Comparison of ENCODE assay signal across 8 cellular contexts in the genomic region with DNA sequence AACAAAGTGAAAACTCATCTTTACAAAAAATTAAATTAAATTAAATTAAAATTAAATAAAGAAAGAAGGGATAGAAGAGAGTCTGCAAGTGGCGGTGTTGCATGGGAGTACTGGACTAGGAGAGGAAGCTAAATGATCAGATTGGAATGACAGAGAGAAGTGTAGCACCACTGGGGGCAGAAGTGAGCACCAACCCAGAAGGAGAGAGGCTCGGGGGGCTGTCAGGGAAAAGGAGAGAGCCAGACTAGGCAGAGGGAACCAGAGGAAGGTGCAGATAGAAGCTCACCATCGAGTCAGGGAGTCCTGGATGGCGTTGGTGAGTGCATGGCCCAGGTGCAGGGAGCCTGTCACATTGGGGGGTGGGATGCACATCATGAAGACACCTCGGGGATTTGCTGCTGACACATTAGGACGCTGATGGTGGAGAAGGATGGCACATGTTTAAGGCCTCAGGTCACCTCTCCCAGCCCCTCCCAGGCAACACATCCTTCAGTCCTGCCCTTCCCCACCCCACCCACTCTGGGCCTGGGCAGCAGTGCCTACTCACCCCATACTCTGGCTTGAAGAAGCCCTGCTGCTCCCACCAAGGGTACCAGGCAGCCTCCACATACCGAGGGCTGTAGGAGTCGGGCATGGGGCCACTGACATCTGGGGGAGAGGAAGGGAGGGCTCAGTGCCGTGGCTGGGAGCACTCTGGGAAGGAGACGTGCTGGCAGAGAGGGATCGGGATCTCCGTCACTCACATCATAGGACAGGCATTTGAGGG. TPM values are rescaled to one million over a fixed set of nuclear protein-coding genes. Genes with fewer than 3 reads are reported as not detected.
DNase-seq lines count a peak whose midpoint lies in the region; ATAC-seq and TF ChIP-seq lines count a peak whose summit lies in the region.

No MANE protein-coding gene starts in this region.

- no peak overlapping the region for H2BK15ac ChIP-seq in mesendoderm (replicated peaks; ENCODE audit: low read depth)

- peak; percentile 71 for TF ChIP-seq CTCF in HEK293 (tag by site-specific recombination; IDR thresholded peaks at IDR 0.05)

- DNase-seq in NCI-H2081 (lab: John Stamatoyannopoulos, UW) (peak; percentile 4 to 14), NCI-H2081 treated with DMSO at 0.1 percent for 48 hours (lab: John Stamatoyannopoulos, UW) (no peak), cerebellar cortex (ENCODE audit: low spot score) (peak; percentile 69), mesendoderm (peak; percentile 82)

- no peak overlapping the region for H2AK5ac ChIP-seq in mesendoderm (ENCODE audit: low read length)

- peaks cover 22% of the 10 kb centered on the region for H3K79me2 ChIP-seq in mesendoderm (ENCODE audit: control insufficient read depth, insufficient read depth, low read length)

- H2BK5ac ChIP-seq in mesendoderm (ENCODE audit: low read length), result no peak overlapping the region

- H3K27ac ChIP-seq in HEK293 (ENCODE audit: extremely low read depth, low read depth, low read length) (no peak overlapping the region), mesendoderm (ENCODE audit: low read depth, low read length) (no peak overlapping the region)

- H3K9ac ChIP-seq in mesendoderm (ENCODE audit: low read length), result peak overlapping the region; percentile 1

- H3K79me1 ChIP-seq in mesendoderm (ENCODE audit: low read length), result peaks cover 12% of the 10 kb centered on the region

- H3K4me3 ChIP-seq in HEK293 (ENCODE audit: low read depth, low read length), result no peak overlapping the region
- H3K4me3 ChIP-seq in mesendoderm (ENCODE audit: low read length), result no peak overlapping the region

- H3K18ac ChIP-seq in mesendoderm (ENCODE audit: low read length), result no peak overlapping the region

- H3K9me3 ChIP-seq in HEK293 (ENCODE audit: control insufficient read depth, insufficient read depth, low read depth, low read length), result no peaks in the 10 kb centered on the region

- H3K23ac ChIP-seq in mesendoderm (ENCODE audit: low read length), result no peak overlapping the region

- H4K8ac ChIP-seq in mesendoderm (ENCODE audit: low read depth, low read length), result no peak overlapping the region

- H3K36me3 ChIP-seq in HEK293 (ENCODE audit: control insufficient read depth in 2 of 2, insufficient read depth in 1 of 2, low read length in 2 of 2), result peaks cover 21 to 38% of the 10 kb centered on the region in 2 experiments
- H3K36me3 ChIP-seq in mesendoderm (ENCODE audit: control insufficient read depth, insufficient read depth, low read length), result peaks cover 5% of the 10 kb centered on the region

- H4K5ac ChIP-seq in mesendoderm (ENCODE audit: low read length), result no peak overlapping the region

- H3K27me3 ChIP-seq in mesendoderm (ENCODE audit: insufficient read depth, low read length, poor library complexity), result no peaks in the 10 kb centered on the region

- no peak overlapping the region for H2BK120ac ChIP-seq in mesendoderm (ENCODE audit: low read depth, low read length)

- no CpG with 5 or more reads among the region's 12 CpGs for WGBS in mesendoderm (ENCODE audit: extremely low coverage, insufficient coverage, low lambda C conversion rate)

- POLR2A ChIA-PET in HEK293 (lab: Yijun Ruan, JAX), result interaction anchor here (0.6 to 5.0 kb wide), 12 partner anchors 12 to 131 kb away, joined by 3 to 34 read pairs (median 4); partner anchors contain the start of genes ABHD16A, C6orf47, DDAH2 and HSPA1A

- no peaks in the 10 kb centered on the region; the same call in 1 of the 2 replicates for H3K4me1 ChIP-seq in HEK293 (ENCODE audit: control insufficient read depth, insufficient read depth, low read length)
- H3K4me1 ChIP-seq in mesendoderm (ENCODE audit: control insufficient read depth, low read depth, low read length), result peaks cover 2% of the 10 kb centered on the region

- H3K4ac ChIP-seq in mesendoderm (ENCODE audit: low read depth, low read length), result no peak overlapping the region

- CTCF ChIA-PET in HEK293 (lab: Yijun Ruan, JAX), result interaction anchor here (0.5 to 2.7 kb wide), 34 partner anchors 9 to 347 kb away, joined by 3 to 28 read pairs (median 3); partner anchors contain the start of genes ABHD16A, CLIC1, LSM2 and MSH5

- no peak overlapping the region for H3K56ac ChIP-seq in mesendoderm (ENCODE audit: low read length)

- ATAC-seq in HG03097 (IDR thresholded peaks at IDR 0.05; ENCODE audit: low FRiP score, unreplicated experiment) (no peak), HG03442 (IDR thresholded peaks at IDR 0.05; ENCODE audit: unreplicated experiment) (no peak)

- no peak overlapping the region for H3K4me2 ChIP-seq in mesendoderm (ENCODE audit: low read length)

TF ChIP-seq in HEK293, 187 proteins besides CTCF, POLR2A, EP300 and RAD21 (continues in another document):
- TF ChIP-seq ZNF16 (tag by site-specific recombination; IDR thresholded peaks at IDR 0.05; ENCODE audit: low read depth), result no peak
- no peak for TF ChIP-seq ZNF23 (tag by site-specific recombination; IDR thresholded peaks at IDR 0.05; ENCODE audit: borderline replicate concordance)
- 0 out of 2 replicates have a peak, but pooled peaks have one; percentile 12 for TF ChIP-seq SP7 (tag by site-specific recombination; IDR thresholded peaks at IDR 0.05)
- TF ChIP-seq ZNF239 (tag by site-specific recombination; IDR thresholded peaks at IDR 0.05), result no peak
- no peak for TF ChIP-seq ZNF785 (tag by site-specific recombination; IDR thresholded peaks at IDR 0.05)
- TF ChIP-seq, protein P1, sequence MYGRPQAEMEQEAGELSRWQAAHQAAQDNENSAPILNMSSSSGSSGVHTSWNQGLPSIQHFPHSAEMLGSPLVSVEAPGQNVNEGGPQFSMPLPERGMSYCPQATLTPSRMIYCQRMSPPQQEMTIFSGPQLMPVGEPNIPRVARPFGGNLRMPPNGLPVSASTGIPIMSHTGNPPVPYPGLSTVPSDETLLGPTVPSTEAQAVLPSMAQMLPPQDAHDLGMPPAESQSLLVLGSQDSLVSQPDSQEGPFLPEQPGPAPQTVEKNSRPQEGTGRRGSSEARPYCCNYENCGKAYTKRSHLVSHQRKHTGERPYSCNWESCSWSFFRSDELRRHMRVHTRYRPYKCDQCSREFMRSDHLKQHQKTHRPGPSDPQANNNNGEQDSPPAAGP (tag by site-specific recombination; IDR thresholded peaks at IDR 0.05), result 0 out of 2 replicates have a peak, but pooled peaks have one; percentile 52

TF ChIP-seq in PFSK-1, 5 proteins besides CTCF, POLR2A, EP300 and RAD21:
- no peak for TF ChIP-seq REST (IDR thresholded peaks at IDR 0.05; ENCODE audit: insufficient read depth in 1 of 2, low read depth in 2 of 2, low read length in 2 of 2)
- peak; percentile 40 for TF ChIP-seq POLR2AphosphoS5 (IDR thresholded peaks at IDR 0.05; ENCODE audit: low read depth, low read length)
- TF ChIP-seq FOXP2 (optimal IDR thresholded peaks at IDR 0.05; ENCODE audit: borderline replicate concordance, extremely low read depth, extremely low read length, insufficient read depth), result no peak
- no peak for TF ChIP-seq SIN3A (IDR thresholded peaks at IDR 0.05; ENCODE audit: borderline replicate concordance, insufficient read depth, low read length)
TF ChIP-seq in PFSK-1: peak in this region for 1.

RNA-seq across cellular contexts. Expression of gene VARS1, which starts 4.0 kb away (rescaled TPM):
- 347 TPM for polyA plus RNA-seq in PFSK-1 (2012; ENCODE audit: insufficient read length, low read depth)
- polyA plus RNA-seq in mesendoderm (2013, experiment 1 of 2), result 63.4 TPM
- 64.0 TPM for polyA plus RNA-seq in mesendoderm (2013, experiment 2 of 2)

RNA-seq across cellular contexts. Expression of gene VWA7, which starts 14.4 kb away (rescaled TPM):
- 1.4 TPM for polyA plus RNA-seq in PFSK-1 (2012; ENCODE audit: insufficient read length, low read depth)
- polyA plus RNA-seq in mesendoderm (2013, experiment 1 of 2), result 0.58 TPM
- 0.53 TPM for polyA plus RNA-seq in mesendoderm (2013, experiment 2 of 2)

RNA-seq across cellular contexts. Expression of gene LSM2, which starts 15.3 kb away (rescaled TPM):
- 110 TPM for polyA plus RNA-seq in PFSK-1 (2012; ENCODE audit: insufficient read length, low read depth)
- 153 TPM for polyA plus RNA-seq in mesendoderm (2013, experiment 1 of 2)
- 155 TPM for polyA plus RNA-seq in mesendoderm (2013, experiment 2 of 2)

RNA-seq across cellular contexts. Expression of gene HSPA1L, which starts 23.6 kb away (rescaled TPM):
- polyA plus RNA-seq in PFSK-1 (2012; ENCODE audit: insufficient read length, low read depth), result 0.23 TPM
- polyA plus RNA-seq in mesendoderm (2013, experiment 1 of 2), result 0.83 TPM
- 0.98 TPM for polyA plus RNA-seq in mesendoderm (2013, experiment 2 of 2)

RNA-seq across cellular contexts. Expression of gene HSPA1A, which starts 23.8 kb away (rescaled TPM):
- 1.4 TPM for polyA plus RNA-seq in PFSK-1 (2012; ENCODE audit: insufficient read length, low read depth)
- 37.1 TPM for polyA plus RNA-seq in mesendoderm (2013, experiment 1 of 2)
- 40.9 TPM for polyA plus RNA-seq in mesendoderm (2013, experiment 2 of 2)
